14 cellular contexts compared by ENCODE assay signal in the genomic region with DNA sequence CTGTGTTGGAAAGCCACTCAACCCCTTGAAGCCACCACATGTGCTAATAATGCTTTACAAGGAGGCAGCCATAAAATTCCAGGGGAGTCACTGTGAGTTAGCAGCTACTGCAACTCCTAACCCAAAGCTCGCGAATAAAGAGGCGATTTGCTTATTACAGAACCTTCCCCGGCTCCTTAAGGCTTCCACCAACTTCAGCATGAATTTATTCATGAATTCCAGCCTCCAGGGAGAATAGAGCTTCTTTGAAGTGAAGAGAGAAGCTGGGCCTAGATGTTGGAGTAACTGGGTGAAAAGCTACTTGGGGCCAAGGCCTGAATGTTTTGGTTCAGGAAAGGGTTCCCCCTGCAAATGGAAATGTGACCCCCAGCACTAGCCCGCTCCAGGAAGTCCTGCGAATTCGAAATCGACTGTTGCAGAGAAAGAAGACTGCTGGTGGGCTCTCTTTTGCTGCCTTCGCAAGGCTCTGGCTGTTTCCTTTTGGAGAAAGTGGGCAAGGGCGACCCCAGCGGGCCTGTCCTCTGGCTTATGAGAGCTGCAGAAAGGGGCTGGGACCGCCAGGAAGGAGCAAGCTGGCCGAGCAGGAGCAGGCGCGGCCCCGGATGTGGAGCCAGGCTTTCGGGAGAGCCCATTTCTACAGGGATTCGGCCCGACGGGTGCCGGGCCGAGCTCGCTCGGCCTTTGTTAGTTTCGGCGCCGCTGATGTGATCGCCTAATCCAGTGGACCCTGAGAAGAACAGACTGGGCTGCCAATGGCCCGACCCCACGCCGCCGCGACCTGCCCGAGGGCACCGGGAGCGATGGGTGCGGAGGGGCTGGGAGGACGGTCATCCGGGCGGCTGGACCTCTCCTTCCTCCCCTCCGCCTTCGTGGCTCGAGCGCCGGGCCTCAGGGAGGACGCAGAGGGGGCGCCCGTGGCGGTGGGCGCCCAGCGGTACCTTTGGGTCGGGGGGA. TPM values are rescaled to one million over a fixed set of nuclear protein-coding genes. Genes with fewer than 3 reads are reported as not detected.
A peak's percentile ranks its signal among the peaks of the same experiment; 100 is the strongest.
DNase-seq lines count a peak whose midpoint lies in the region; ATAC-seq and TF ChIP-seq lines count a peak whose summit lies in the region.
"Had no signal": no experiment of that assay in that cellular context is flagged by ENCODE, and none has a peak within 500 bp of the region (broad histone marks: within the 10 kb centered on the region; RNA-seq: fewer than 3 reads in every experiment).

No MANE protein-coding gene starts in this region.

- H3K4me1 ChIP-seq in HEK293 (ENCODE audit: control insufficient read depth, insufficient read depth, low read length) (peaks cover 12% of the 10 kb centered on the region), body of pancreas (peaks cover 23% of the 10 kb centered on the region), psoas muscle (peaks cover 9% of the 10 kb centered on the region)

- H3K36me3 ChIP-seq in HEK293 (ENCODE audit: control insufficient read depth in 2 of 2, insufficient read depth in 1 of 2, low read length in 2 of 2) (peaks cover 0 to 16% of the 10 kb centered on the region in 2 experiments; a peak in 1 of 3 replicates), body of pancreas (replicated peaks in 1 of 2; ENCODE audit: insufficient read depth in 1 of 2, low read depth in 2 of 2) (no peaks in the 10 kb centered on the region), psoas muscle (ENCODE audit: insufficient read depth in 1 of 2, low read depth in 1 of 2) (no peaks in the 10 kb centered on the region)
- H3K36me3 ChIP-seq: colonic mucosa had no signal

- intact Hi-C loops in body of pancreas (cut with DNase I) (no loop called here), psoas muscle (cut with DNase I) (loop anchor here in 1 of 2 donors (5.0 to 10.0 kb wide), 2 partner anchors 126 to 203 kb away; no protein-coding TSS in a partner anchor)

- CTCF ChIA-PET in HEK293 (lab: Yijun Ruan, JAX), result interaction anchor here (0.6 to 2.8 kb wide), 39 partner anchors 8 to 581 kb away, joined by 3 to 18 read pairs (median 4); no protein-coding TSS in a partner anchor

- TF ChIP-seq CTCF in HEK293 (tag by site-specific recombination; IDR thresholded peaks at IDR 0.05) (no peak), body of pancreas (IDR thresholded peaks at IDR 0.05) (no peak), psoas muscle (IDR thresholded peaks at IDR 0.05) (no peak)

- H3K27ac ChIP-seq in HEK293 (ENCODE audit: extremely low read depth, low read depth, low read length) (no peak overlapping the region), body of pancreas (no peak overlapping the region), psoas muscle (no peak overlapping the region)
- H3K27ac ChIP-seq: colonic mucosa had no signal

- ATAC-seq in body of pancreas, result peak; percentile 5
- peak; percentile 9 to 17 (median 10) for ATAC-seq in psoas muscle
- no peak for ATAC-seq in HG03108 (IDR thresholded peaks at IDR 0.05; ENCODE audit: unreplicated experiment)
- ATAC-seq in GM19023 (IDR thresholded peaks at IDR 0.05; ENCODE audit: unreplicated experiment), result no peak

- TF ChIP-seq POLR2A in body of pancreas (IDR thresholded peaks at IDR 0.05), result no peak

- H3K4me3 ChIP-seq in HEK293 (ENCODE audit: low read depth, low read length) (no peak overlapping the region), body of pancreas (no peak overlapping the region), psoas muscle (no peak overlapping the region)
- H3K4me3 ChIP-seq: colonic mucosa had no signal

- POLR2A ChIA-PET in HEK293 (lab: Yijun Ruan, JAX), result interaction anchor here (0.6 kb wide), 1 partner anchor 210 kb away, joined by 5 read pairs; no protein-coding TSS in a partner anchor

- no peaks in the 10 kb centered on the region for H3K9me3 ChIP-seq in HEK293 (ENCODE audit: control insufficient read depth, insufficient read depth, low read depth, low read length)
- H3K9me3 ChIP-seq in body of pancreas, result no peaks in the 10 kb centered on the region
- H3K9me3 ChIP-seq in psoas muscle, result no peaks in the 10 kb centered on the region
- H3K9me3 ChIP-seq: colonic mucosa had no signal

- WGBS in body of pancreas, 2 donors, result 34 to 78% methylated on average over 11 to 49 of the region's 52 CpGs
- 33 to 42% (median 33%) methylated on average over 34 to 52 of the region's 52 CpGs for WGBS in psoas muscle, 3 donors

- no peak for DNase-seq in body of pancreas
- DNase-seq in iPS-NIHi11 (ENCODE audit: low spot score), result peak; percentile 80
- DNase-seq in psoas muscle, result no peak
- no peak for DNase-seq in MV-4-11 (lab: John Stamatoyannopoulos, UW)
- DNase-seq in SW 1271 (lab: John Stamatoyannopoulos, UW), result no peak
- DNase-seq: activated CD4-positive, alpha-beta T cell treated with anti-CD3 and anti-CD28 coated beads for 4 hours; activated naive CD4-positive, alpha-beta T cell; colonic mucosa; NCI-H1048; NCI-H526 treated with DMSO at 0.1 percent for 48 hours had no signal

- H3K27me3 ChIP-seq in body of pancreas (peaks cover 0 to 27% of the 10 kb centered on the region in 2 donors), psoas muscle (ENCODE audit: insufficient read depth in 3 of 3, low read length in 2 of 3) (peaks cover 0 to 88% (median 38%) of the 10 kb centered on the region in 3 donors)

TF ChIP-seq in HEK293, 187 proteins besides CTCF, POLR2A, EP300 and RAD21 (continues in another document):
- no peak for TF ChIP-seq RBAK (tag by site-specific recombination; IDR thresholded peaks at IDR 0.05)
- peak; percentile 33; the same call in 1 of the 2 replicates for TF ChIP-seq ZBTB8A (tag by site-specific recombination; IDR thresholded peaks at IDR 0.05)
- peak; percentile 83 for TF ChIP-seq ZNF394 (tag by site-specific recombination; IDR thresholded peaks at IDR 0.05; ENCODE audit: borderline replicate concordance)
- no peak for TF ChIP-seq ZNF629 (tag by site-specific recombination; IDR thresholded peaks at IDR 0.05)
- TF ChIP-seq OSR2 (tag by site-specific recombination; IDR thresholded peaks at IDR 0.05), result peak; percentile 52
- no peak for TF ChIP-seq ZBTB10 (tag by site-specific recombination; IDR thresholded peaks at IDR 0.05)
- no peak for TF ChIP-seq ZNF133 (tag by site-specific recombination; IDR thresholded peaks at IDR 0.05)
- no peak for TF ChIP-seq ZNF558 (tag by site-specific recombination; IDR thresholded peaks at IDR 0.05)
- TF ChIP-seq ZNF677 (tag by site-specific recombination; IDR thresholded peaks at IDR 0.05), result peak; percentile 87
- TF ChIP-seq PRDM10 (tag by site-specific recombination; IDR thresholded peaks at IDR 0.05), result no peak
- TF ChIP-seq ZNF423 (tag by site-specific recombination; IDR thresholded peaks at IDR 0.05), result no peak
- no peak for TF ChIP-seq ZNF561 (tag by site-specific recombination; IDR thresholded peaks at IDR 0.05; ENCODE audit: borderline replicate concordance)

RNA-seq across cellular contexts. Expression of gene CBX8, which starts 7.6 kb away (rescaled TPM):
- total RNA-seq in body of pancreas (1 to 10 TPM; 1.6 to 1.8 TPM), psoas muscle (1 to 10 TPM in 3 of 4 donors, under 1 TPM in 1; 0.40 to 3.3 (median 1.2) TPM)
- polyA plus RNA-seq in psoas muscle, result 1 to 10 TPM; 1.3 to 3.5 (median 1.3) TPM

RNA-seq across cellular contexts. Expression of gene CBX2, which starts 11.3 kb away (rescaled TPM):
- total RNA-seq in body of pancreas, result 1 to 10 TPM; 1.6 to 2.0 TPM
- 1 to 10 TPM in 2 of 4 donors, under 1 TPM in 2; 0.40 to 2.3 (median 0.79) TPM for total RNA-seq in psoas muscle
- polyA plus RNA-seq in psoas muscle, result 1 to 10 TPM in 1 of 3 donors, under 1 TPM in 2; 0.44 to 1.0 (median 0.51) TPM

RNA-seq across cellular contexts. Expression of gene CBX4, which starts 50.0 kb away (rescaled TPM):
- total RNA-seq in body of pancreas (10 to 100 TPM; 15.6 to 17.8 TPM), psoas muscle (1 to 10 TPM; 2.5 to 7.8 (median 4.6) TPM)
- 1 to 10 TPM; 1.9 to 3.6 (median 2.4) TPM for polyA plus RNA-seq in psoas muscle

RNA-seq across cellular contexts. Expression of gene ENPP7, which starts 58.5 kb away (rescaled TPM):
- total RNA-seq in body of pancreas (not detected), psoas muscle (not detected)
- polyA plus RNA-seq in psoas muscle, result under 1 TPM in 2 of 3 donors, not detected in 1; 0.04 to 0.10 TPM
- total RNA-seq: colonic mucosa, SK-MEL-5 had no signal

Comparison
In these comparisons a context has a peak if more than half of its experiments do, and no peak if none do; other contexts are left out.
1. ATAC-seq: peak in body of pancreas (single experiment) and psoas muscle (4 of 4); none in HG03108 (single experiment) and GM19023 (single experiment).